Comparison of ENCODE assay signal across 24 cellular contexts in the genomic region with DNA sequence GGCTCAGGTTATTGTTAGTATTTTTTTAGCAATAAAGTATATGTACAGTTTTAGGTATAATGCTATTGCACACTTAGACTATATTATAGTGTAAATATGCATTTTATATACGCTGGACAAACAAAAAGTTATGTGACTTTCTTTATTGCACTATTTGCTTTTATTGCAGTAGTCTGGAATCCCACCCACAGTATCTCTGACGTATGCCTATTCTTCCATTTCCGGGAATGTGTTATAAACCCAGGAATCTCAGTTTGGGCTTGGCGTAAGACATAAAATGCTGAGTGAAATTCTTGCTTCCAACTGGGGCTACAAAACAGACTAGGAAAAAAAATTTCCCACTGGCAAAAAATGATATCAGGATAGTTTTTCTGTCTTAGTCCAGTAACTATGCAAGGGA.
"Had no signal": no experiment of that assay in that cellular context is flagged by ENCODE, and none has a peak within 500 bp of the region (broad histone marks: within the 10 kb centered on the region; RNA-seq: fewer than 3 reads in every experiment).

No MANE protein-coding gene starts in this region.

- H3K36me3 ChIP-seq: esophagus muscularis mucosa, esophagus squamous epithelium, gastrocnemius medialis, gastroesophageal sphincter, heart left ventricle, heart right ventricle had no signal

- DNase-seq: cortex of kidney; dermis blood vessel endothelial cell; dorsolateral prefrontal cortex; effector CD4-positive, alpha-beta T cell; effector CD8-positive, alpha-beta T cell; effector memory CD4-positive, alpha-beta T cell; effector memory CD8-positive, alpha-beta T cell; endodermal cell; erythroblast; esophagus squamous epithelium; foreskin fibroblast; foreskin keratinocyte; foreskin melanocyte; gastrocnemius medialis; glutamatergic neuron; head of caudate nucleus; heart left ventricle; heart right ventricle had no signal

- H3K4me1 ChIP-seq: esophagus muscularis mucosa, esophagus squamous epithelium, foreskin keratinocyte, gastrocnemius medialis, gastroesophageal sphincter, heart left ventricle, heart right ventricle had no signal

- H3K4me3 ChIP-seq: coronary artery, dorsolateral prefrontal cortex, esophagus muscularis mucosa, esophagus squamous epithelium, gastrocnemius medialis, gastroesophageal sphincter, heart left ventricle, heart right ventricle had no signal

- H3K9me3 ChIP-seq: esophagus muscularis mucosa, esophagus squamous epithelium, gastrocnemius medialis, gastroesophageal sphincter had no signal

- ATAC-seq: effector memory CD8-positive, alpha-beta T cell; esophagus mucosa; foreskin keratinocyte; gastrocnemius medialis; gastroesophageal sphincter; heart left ventricle; heart right ventricle had no signal

- H3K27ac ChIP-seq: coronary artery, dorsolateral prefrontal cortex, epithelial cell of prostate, esophagus muscularis mucosa, esophagus squamous epithelium, foreskin keratinocyte, gastrocnemius medialis, gastroesophageal sphincter, heart left ventricle, heart right ventricle had no signal

- H3K27me3 ChIP-seq: dorsolateral prefrontal cortex, esophagus muscularis mucosa, esophagus squamous epithelium, foreskin keratinocyte, gastrocnemius medialis, gastroesophageal sphincter, heart left ventricle, heart right ventricle had no signal

- H3K4me3 Mint-ChIP-seq: dendritic cell treated with granulocyte-macrophage colony-stimulating factor and Interleukin-4, amounts not matched to agents 40 ng/mL and 50 ng/mL, for 4 days; effector memory CD8-positive, alpha-beta T cell; endodermal cell had no signal

- H3K27me3 Mint-ChIP-seq: dendritic cell treated with granulocyte-macrophage colony-stimulating factor and Interleukin-4, amounts not matched to agents 40 ng/mL and 50 ng/mL, for 4 days; effector memory CD8-positive, alpha-beta T cell had no signal

- H3K9me3 Mint-ChIP-seq: endodermal cell had no signal

- H3K27ac Mint-ChIP-seq: dendritic cell treated with granulocyte-macrophage colony-stimulating factor and Interleukin-4, amounts not matched to agents 40 ng/mL and 50 ng/mL, for 4 days; effector memory CD8-positive, alpha-beta T cell; endodermal cell had no signal
